Comparison of ENCODE assay signal across 27 cellular contexts in genomic region chr10:77075916-77076315, GRCh38.
"Had no signal": no experiment of that assay in that cellular context is flagged by ENCODE, and none has a peak within 500 bp of the region (broad histone marks: within the 10 kb centered on the region; RNA-seq: fewer than 3 reads in every experiment).

No MANE protein-coding gene starts in this region.

- H3K9me3 ChIP-seq: ascending aorta, colonic mucosa, gastrocnemius medialis, pancreas, psoas muscle, spleen, testis, transverse colon had no signal

- H3K4me3 ChIP-seq: ascending aorta, cardiac muscle cell, colonic mucosa, gastrocnemius medialis, hepatocyte, pancreas, psoas muscle, spleen, testis, transverse colon had no signal

- H3K4me3 Mint-ChIP-seq: activated naive CD4-positive, alpha-beta T cell treated with anti-CD3 and anti-CD28 coated beads, Interleukin-2, amount 10 ng/mL, durations not matched to agents 7 days and 5 days; activated naive CD8-positive, alpha-beta T cell treated with anti-CD3 and anti-CD28 coated beads, Interleukin-2, amount 10 ng/mL, durations not matched to agents 7 days and 5 days; brain; naive B cell had no signal

- H3K27me3 ChIP-seq: ascending aorta, cardiac muscle cell, colonic mucosa, gastrocnemius medialis, hepatocyte, pancreas, spleen, testis, transverse colon had no signal

- H3K27ac Mint-ChIP-seq: activated naive CD4-positive, alpha-beta T cell treated with anti-CD3 and anti-CD28 coated beads, Interleukin-2, amount 10 ng/mL, durations not matched to agents 7 days and 5 days; activated naive CD8-positive, alpha-beta T cell treated with anti-CD3 and anti-CD28 coated beads, Interleukin-2, amount 10 ng/mL, durations not matched to agents 7 days and 5 days; brain; naive B cell had no signal

- H3K4me1 ChIP-seq: colonic mucosa, gastrocnemius medialis, pancreas, psoas muscle, testis had no signal

- H3K4me1 Mint-ChIP-seq: activated naive CD4-positive, alpha-beta T cell treated with anti-CD3 and anti-CD28 coated beads, Interleukin-2, amount 10 ng/mL, durations not matched to agents 7 days and 5 days; activated naive CD8-positive, alpha-beta T cell treated with anti-CD3 and anti-CD28 coated beads, Interleukin-2, amount 10 ng/mL, durations not matched to agents 7 days and 5 days; naive B cell had no signal

- H3K27me3 Mint-ChIP-seq: activated naive CD4-positive, alpha-beta T cell treated with anti-CD3 and anti-CD28 coated beads, Interleukin-2, amount 10 ng/mL, durations not matched to agents 7 days and 5 days had no signal

- ATAC-seq: gastrocnemius medialis; left cardiac atrium; left ventricle myocardium superior; pancreas; psoas muscle; right cardiac atrium; stimulated activated naive CD8-positive, alpha-beta T cell treated with anti-CD3 and anti-CD28 coated beads, Interleukin-15, Interleukin-2, amounts not matched to agents 100 U/mL and 50 U/mL, for 24 hours had no signal

- H3K36me3 Mint-ChIP-seq: activated naive CD4-positive, alpha-beta T cell treated with anti-CD3 and anti-CD28 coated beads, Interleukin-2, amount 10 ng/mL, durations not matched to agents 7 days and 5 days; activated naive CD8-positive, alpha-beta T cell treated with anti-CD3 and anti-CD28 coated beads, Interleukin-2, amount 10 ng/mL, durations not matched to agents 7 days and 5 days; naive B cell had no signal

- H3K36me3 ChIP-seq: cardiac muscle cell, colonic mucosa, pancreas, transverse colon had no signal

- DNase-seq: activated CD4-positive, alpha-beta T cell treated with anti-CD3 and anti-CD28 coated beads for 48 hours; activated CD4-positive, alpha-beta T cell treated with anti-CD3 and anti-CD28 coated beads, Interleukin-2, amount 50 U/mL, for 48 hours; activated CD8-positive, alpha-beta memory T cell treated with anti-CD3 and anti-CD28 coated beads for 24 hours; activated gamma-delta T cell; activated naive CD4-positive, alpha-beta T cell treated with anti-CD3 and anti-CD28 coated beads, Interleukin-2, amount 10 ng/mL, durations not matched to agents 7 days and 5 days; activated naive CD8-positive, alpha-beta T cell treated with anti-CD3 and anti-CD28 coated beads, Interleukin-2, amount 10 ng/mL, durations not matched to agents 7 days and 5 days; activated T-cell treated with anti-CD3 and anti-CD28 coated beads, Interleukin-2, amount 50 U/mL, for 1 hour; cerebellar nuclear complex; colonic mucosa; effector CD8-positive, alpha-beta T cell; gastrocnemius medialis; left cardiac atrium; left ventricle myocardium superior; naive B cell; pancreas; psoas muscle; right cardiac atrium; spleen; stimulated activated naive CD8-positive, alpha-beta T cell treated with anti-CD3 and anti-CD28 coated beads, Interleukin-15, Interleukin-2, amounts not matched to agents 100 U/mL and 50 U/mL, for 24 hours; testis; transverse colon had no signal

- H3K9me3 Mint-ChIP-seq: activated naive CD4-positive, alpha-beta T cell treated with anti-CD3 and anti-CD28 coated beads, Interleukin-2, amount 10 ng/mL, durations not matched to agents 7 days and 5 days; activated naive CD8-positive, alpha-beta T cell treated with anti-CD3 and anti-CD28 coated beads, Interleukin-2, amount 10 ng/mL, durations not matched to agents 7 days and 5 days; brain; naive B cell had no signal

- H3K27ac ChIP-seq: ascending aorta, cardiac muscle cell, colonic mucosa, epithelial cell of prostate, gastrocnemius medialis, hepatocyte, pancreas, psoas muscle, spleen, testis, VCaP had no signal
